Comparison of ENCODE assay signal across 10 cellular contexts in the genomic region with DNA sequence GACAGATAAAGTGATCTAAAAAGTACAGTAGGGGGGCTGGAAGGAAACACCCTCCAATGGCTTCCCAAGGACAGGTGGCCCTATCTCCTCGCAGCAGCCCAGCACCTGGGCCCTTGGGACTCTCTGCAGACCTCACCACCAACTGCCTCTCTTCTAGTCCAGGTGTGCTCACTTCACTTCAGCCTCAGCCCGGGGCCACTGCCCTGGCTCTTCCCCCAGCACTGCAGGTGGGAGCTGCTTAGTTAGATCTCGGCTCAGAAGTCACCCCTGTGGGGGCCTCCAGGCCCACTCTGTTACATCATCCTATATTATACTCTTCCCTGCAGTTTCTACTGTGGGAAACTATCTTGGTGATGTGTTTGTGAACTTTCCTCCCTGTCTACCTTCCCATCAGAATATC.
DNase-seq lines count a peak whose midpoint lies in the region; ATAC-seq and TF ChIP-seq lines count a peak whose summit lies in the region.
"Had no signal": no experiment of that assay in that cellular context is flagged by ENCODE, and none has a peak within 500 bp of the region (broad histone marks: within the 10 kb centered on the region; RNA-seq: fewer than 3 reads in every experiment).

No MANE protein-coding gene starts in this region.

- H3K9me3 ChIP-seq in HUES6 (ENCODE audit: control insufficient read depth, insufficient read depth, low read depth, low read length) = no peaks in the 10 kb centered on the region

- no peaks in the 10 kb centered on the region for H3K9me3 Mint-ChIP-seq in effector memory CD8-positive, alpha-beta T cell
- H3K9me3 Mint-ChIP-seq in nephron = no peaks in the 10 kb centered on the region

- no peak for DNase-seq in effector memory CD8-positive, alpha-beta T cell
- DNase-seq in activated effector memory CD4-positive, alpha-beta T cell treated with anti-CD3 and anti-CD28 coated beads, Interleukin-2, amount 50 U/mL, for 16 hours = no peak
- DNase-seq in LoVo (ENCODE audit: low spot score) = no peak
- DNase-seq in middle frontal gyrus (ENCODE audit: extremely low spot score, low spot score) = no peak
- DNase-seq: stimulated activated CD4-positive, alpha-beta T cell treated with anti-CD3 and anti-CD28 coated beads, Interleukin-1b, Interleukin-23, amount 100 ng/mL, for 48 hours had no signal

- peak overlapping the region; percentile 80 for H3K27ac ChIP-seq in 22Rv1
- H3K27ac ChIP-seq in HUES6 (ENCODE audit: low read depth, low read length) = no peak overlapping the region
- H3K27ac ChIP-seq: HL-60 had no signal

- peaks cover 22% of the 10 kb centered on the region for H3K4me1 ChIP-seq in HUES6 (ENCODE audit: control insufficient read depth, insufficient read depth, low read length)

- peaks cover 9 to 13% of the 10 kb centered on the region in 2 donors for H3K4me1 Mint-ChIP-seq in effector memory CD8-positive, alpha-beta T cell (ENCODE audit: low read depth in 2 of 2)
- H3K4me1 Mint-ChIP-seq in nephron = peaks cover 6% of the 10 kb centered on the region

- peaks cover 43 to 56% of the 10 kb centered on the region in 2 donors for H3K27me3 Mint-ChIP-seq in effector memory CD8-positive, alpha-beta T cell
- peaks cover 32% of the 10 kb centered on the region for H3K27me3 Mint-ChIP-seq in nephron (ENCODE audit: low read depth)

- peak overlapping the region; percentile 68 for H3K4me3 ChIP-seq in HUES6 (ENCODE audit: low read depth, low read length)

- no peaks in the 10 kb centered on the region for H3K36me3 Mint-ChIP-seq in effector memory CD8-positive, alpha-beta T cell (ENCODE audit: insufficient read depth)
- no peaks in the 10 kb centered on the region for H3K36me3 Mint-ChIP-seq in nephron (ENCODE audit: low read depth)

- H3K36me3 ChIP-seq in HUES6 (ENCODE audit: control insufficient read depth, insufficient read depth, low read length) = peaks cover 12% of the 10 kb centered on the region

- TF ChIP-seq CTCF in 22Rv1 (IDR thresholded peaks at IDR 0.05) (no peak), nephron (IDR thresholded peaks at IDR 0.05; ENCODE audit: unreplicated experiment in 3 of 3) (no peak)

- H3K9ac ChIP-seq in HUES6 (ENCODE audit: low read length) = peak overlapping the region; percentile 52

- no peak overlapping the region for H3K27ac Mint-ChIP-seq in effector memory CD8-positive, alpha-beta T cell
- H3K27ac Mint-ChIP-seq in nephron = peak overlapping the region in 1 of 3 experiments; percentile 18

- H3K27me3 ChIP-seq in HUES6 (ENCODE audit: control insufficient read depth, insufficient read depth, low read length) = peaks cover 20% of the 10 kb centered on the region

- H3K4me3 Mint-ChIP-seq in effector memory CD8-positive, alpha-beta T cell = peak overlapping the region; percentile 79 to 83
- peak overlapping the region; percentile 67 to 94 (median 86) for H3K4me3 Mint-ChIP-seq in nephron

- ATAC-seq in effector memory CD8-positive, alpha-beta T cell (replicated peaks) = no peak
- ATAC-seq in HG02973 (IDR thresholded peaks at IDR 0.05; ENCODE audit: unreplicated experiment) = no peak
